In the genomic region with DNA sequence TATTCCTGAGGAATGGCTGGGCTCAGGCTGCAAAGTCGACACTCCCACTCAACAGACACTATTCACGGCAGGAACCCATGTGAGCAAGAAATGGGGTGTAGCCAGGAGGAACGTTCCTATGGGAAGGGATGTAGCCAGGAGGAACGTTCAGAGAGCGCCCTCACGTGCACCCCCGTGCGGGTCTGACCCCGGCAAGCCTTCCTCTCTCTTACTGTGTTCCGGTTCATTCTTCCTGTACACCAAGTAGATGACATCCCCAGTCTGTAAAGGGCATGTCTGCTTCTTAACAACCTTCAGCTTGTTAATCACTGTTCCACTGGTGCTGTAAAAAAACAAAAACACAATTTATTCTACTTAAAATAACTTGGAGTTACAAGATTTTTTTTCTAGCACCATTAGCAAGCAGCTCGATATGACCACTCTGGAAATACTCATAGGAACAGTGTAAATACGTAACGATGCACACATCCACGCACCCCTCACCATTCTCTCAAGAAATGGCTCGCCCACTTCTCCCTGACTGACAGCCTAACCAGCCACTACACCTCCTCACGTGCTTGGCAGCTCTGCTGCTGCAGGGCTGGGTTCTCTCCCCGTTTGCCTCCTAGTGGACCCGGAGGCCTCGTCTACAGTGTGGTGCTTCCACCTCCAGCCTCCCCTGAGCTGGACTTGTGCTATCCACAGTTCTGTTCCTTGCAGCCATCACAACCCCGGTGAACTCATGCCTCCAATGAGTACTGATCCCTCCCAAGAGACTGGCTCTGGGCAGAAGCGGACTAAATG, we compare ENCODE assay signal across 22 cellular contexts. TPM values are rescaled to one million over a fixed set of nuclear protein-coding genes. Genes with fewer than 3 reads are reported as not detected.
DNase-seq lines count a peak whose midpoint lies in the region; ATAC-seq, FAIRE-seq and TF ChIP-seq lines count a peak whose summit lies in the region.
"Had no signal": no experiment of that assay in that cellular context is flagged by ENCODE, and none has a peak within 500 bp of the region (broad histone marks: within the 10 kb centered on the region; RNA-seq: fewer than 3 reads in every experiment).

No MANE protein-coding gene starts in this region.

- H4K91ac ChIP-seq in trophoblast cell (ENCODE audit: low read depth, low read length): no peak overlapping the region

- no peaks in the 10 kb centered on the region for H4K20me1 ChIP-seq in GM12878 (ENCODE audit: control insufficient read depth, insufficient read depth)

- POLR2A ChIA-PET in activated CD4-positive, alpha-beta T cell treated with anti-CD3 and anti-CD28 coated beads for 36 hours (lab: Charles Lee): no interaction called here
- POLR2A ChIA-PET in Panc1 (lab: Charles Lee) (no interaction called here), GM12878 (lab: Charles Lee) (interaction anchor here (1.6 kb wide), 1 partner anchor 12 kb away, joined by 3 read pairs; no protein-coding TSS in a partner anchor)

- DNase-seq in activated CD4-positive, alpha-beta T cell treated with anti-CD3 and anti-CD28 coated beads for 36 hours: no peak
- DNase-seq in activated CD4-positive, alpha-beta T cell treated with anti-CD3 and anti-CD28 coated beads, Interleukin-2, amount 50 U/mL, for 48 hours: no peak
- no peak for DNase-seq in Panc1 (ENCODE audit: low read depth, low spot score)
- DNase-seq in GM12878 (ENCODE audit: low read depth, low spot score): no peak
- DNase-seq in trophoblast cell: no peak
- no peak for DNase-seq in AG20443 (ENCODE audit: low spot score)
- no peak for DNase-seq in gastrocnemius medialis
- DNase-seq: body of pancreas, DMS 273 treated with DMSO at 0.1 percent for 48 hours, islet precursor cell, lower lobe of right lung, NCI-H1417 treated with DMSO at 0.1 percent for 48 hours, NCI-H2171 treated with DMSO at 0.1 percent for 48 hours, NCI-H526 treated with DMSO at 0.1 percent for 48 hours, SW 1271 had no signal

- H3K4me2 ChIP-seq in GM12878 (ENCODE audit: control insufficient read depth, insufficient read depth): no peak overlapping the region
- H3K4me2 ChIP-seq in trophoblast cell (ENCODE audit: low read length): no peak overlapping the region
- H3K4me2 ChIP-seq: hepatocyte had no signal

- H2BK120ac ChIP-seq in trophoblast cell (ENCODE audit: insufficient read depth, low read length, poor library complexity): no peak overlapping the region

- no peak overlapping the region for H3K23ac ChIP-seq in trophoblast cell (ENCODE audit: low read length)

- no peaks in the 10 kb centered on the region for H3K79me1 ChIP-seq in trophoblast cell (ENCODE audit: low read length)

- H2BK5ac ChIP-seq in trophoblast cell (ENCODE audit: low read depth, low read length, poor library complexity): no peak overlapping the region

- H3K27me3 ChIP-seq in Panc1 (ENCODE audit: control insufficient read depth, insufficient read depth, low read length) (no peaks in the 10 kb centered on the region), GM12878 (replicated peaks in 1 of 2; ENCODE audit: control insufficient read depth in 2 of 2, insufficient read depth in 2 of 2, low read length in 1 of 2) (no peaks in the 10 kb centered on the region), trophoblast cell (ENCODE audit: insufficient read depth, low read length) (no peaks in the 10 kb centered on the region), gastrocnemius medialis (no peaks in the 10 kb centered on the region)
- H3K27me3 ChIP-seq: body of pancreas, hepatocyte, pancreas had no signal

- WGBS in GM12878 (ENCODE audit: insufficient coverage, insufficient replicate concordance, low lambda C conversion rate, missing lambda C conversion rate): 96% methylated on average over 21 of the region's 21 CpGs
- no CpG with 5 or more reads among the region's 21 CpGs for WGBS in trophoblast cell (ENCODE audit: extremely low coverage, insufficient coverage, insufficient read length)

- in situ Hi-C loops in Panc1 (cut with HindIII; ENCODE audit: low pct_unique_long_range_greater_than_20kb, low sequenced_read_pairs): no loop called here
- in situ Hi-C loops in GM12878 (cut with MboI): no loop called here
- in situ Hi-C loops in gastrocnemius medialis (cut with MboI; ENCODE audit: low sequenced_read_pairs in 4 of 4): no loop called here

- H3K9me3 Mint-ChIP-seq in activated CD4-positive, alpha-beta T cell treated with anti-CD3 and anti-CD28 coated beads for 36 hours (ENCODE audit: low read depth): no peaks in the 10 kb centered on the region

- no peak for TF ChIP-seq CTCF in Panc1 (IDR thresholded peaks at IDR 0.05)
- TF ChIP-seq CTCF in GM12878 (IDR thresholded peaks at IDR 0.05 in 2 of 3, conservative IDR thresholded peaks at IDR 0.05 in 1 of 3; ENCODE audit: control insufficient read depth in 2 of 3, extremely low read depth in 1 of 3, insufficient read depth in 1 of 3, low read depth in 3 of 3, low read length in 3 of 3): no peak
- no peak for TF ChIP-seq CTCF in gastrocnemius medialis (IDR thresholded peaks at IDR 0.05 in 4 of 5, conservative IDR thresholded peaks at IDR 0.05 in 1 of 5)

- SMC1A ChIA-PET in GM12878 (lab: Charles Lee; ENCODE audit: uncharacterized antibody, unreplicated experiment): interaction anchor here (0.9 kb wide), 1 partner anchor 72 kb away, joined by 3 read pairs; no protein-coding TSS in a partner anchor

- no peak overlapping the region for H2AK5ac ChIP-seq in trophoblast cell (ENCODE audit: low read length)

- no peak overlapping the region for H3K4me3 ChIP-seq in Panc1 (ENCODE audit: low read depth in 2 of 2, low read length in 2 of 2)
- no peak overlapping the region for H3K4me3 ChIP-seq in GM12878
- no peak overlapping the region for H3K4me3 ChIP-seq in trophoblast cell (ENCODE audit: low read depth, low read length)
- no peak overlapping the region for H3K4me3 ChIP-seq in gastrocnemius medialis
- H3K4me3 ChIP-seq: body of pancreas, coronary artery, hepatocyte, lower lobe of right lung, pancreas had no signal

- peaks cover 25% of the 10 kb centered on the region for H3K4me1 Mint-ChIP-seq in activated CD4-positive, alpha-beta T cell treated with anti-CD3 and anti-CD28 coated beads for 36 hours

- RAD21 ChIA-PET in GM12878 (lab: Charles Lee; ENCODE audit: unreplicated experiment): no interaction called here

- no peak for TF ChIP-seq RAD21 in GM12878 (IDR thresholded peaks at IDR 0.05; ENCODE audit: insufficient read depth, low read depth, low read length)

- H3K9me3 ChIP-seq in Panc1 (ENCODE audit: control insufficient read depth, insufficient read depth, low read depth, low read length): no peaks in the 10 kb centered on the region
- no peaks in the 10 kb centered on the region; the same call in 2 of the 3 replicates for H3K9me3 ChIP-seq in GM12878 (replicated peaks; ENCODE audit: control insufficient read depth, insufficient read depth, low read length)
- H3K9me3 ChIP-seq in trophoblast cell (ENCODE audit: insufficient read depth, low read depth, low read length): no peaks in the 10 kb centered on the region
- no peaks in the 10 kb centered on the region for H3K9me3 ChIP-seq in gastrocnemius medialis
- H3K9me3 ChIP-seq: body of pancreas, lower lobe of right lung, pancreas had no signal

- CTCF ChIA-PET in activated CD4-positive, alpha-beta T cell treated with anti-CD3 and anti-CD28 coated beads for 36 hours (lab: Charles Lee): interaction anchor here (0.7 kb wide), 1 partner anchor 49 kb away, joined by 3 read pairs; no protein-coding TSS in a partner anchor
- CTCF ChIA-PET in Panc1 (lab: Charles Lee) (no interaction called here), GM12878 (lab: Yijun Ruan, JAX) (no interaction called here)

- ATAC-seq in activated CD4-positive, alpha-beta T cell treated with anti-CD3 and anti-CD28 coated beads for 36 hours: peak; percentile 36
- ATAC-seq in Panc1 (no peak), GM12878 (no peak), GM19397 (IDR thresholded peaks at IDR 0.05; ENCODE audit: unreplicated experiment) (no peak), gastrocnemius medialis (no peak)
- ATAC-seq: body of pancreas, HepG2, pancreas, sciatic nerve had no signal

- no peaks in the 10 kb centered on the region for H3K27me3 Mint-ChIP-seq in activated CD4-positive, alpha-beta T cell treated with anti-CD3 and anti-CD28 coated beads for 36 hours

- H3K79me2 ChIP-seq in GM12878 (ENCODE audit: control insufficient read depth, insufficient read depth, low read length) (no peaks in the 10 kb centered on the region), trophoblast cell (ENCODE audit: control insufficient read depth, insufficient read depth, low read length, poor library complexity) (no peaks in the 10 kb centered on the region)
- H3K79me2 ChIP-seq: hepatocyte had no signal

- no peak overlapping the region for H4K8ac ChIP-seq in trophoblast cell (ENCODE audit: low read depth, low read length)

- no peak for TF ChIP-seq POLR2A in GM12878 (IDR thresholded peaks at IDR 0.05; ENCODE audit: low read depth, low read length)
- TF ChIP-seq POLR2A in gastrocnemius medialis (IDR thresholded peaks at IDR 0.05): no peak

- H3K36me3 ChIP-seq in Panc1 (ENCODE audit: control insufficient read depth, insufficient read depth, low read length) (peaks cover 11% of the 10 kb centered on the region), GM12878 (ENCODE audit: control insufficient read depth in 2 of 2, insufficient read depth in 2 of 2, low read length in 1 of 2) (peaks cover 32% of the 10 kb centered on the region in 2 experiments), trophoblast cell (ENCODE audit: control insufficient read depth in 1 of 2, insufficient read depth in 2 of 2, low read length in 2 of 2) (peaks cover 72 to 76% of the 10 kb centered on the region in 2 experiments), gastrocnemius medialis (peaks cover 0 to 69% of the 10 kb centered on the region in 2 donors)

- H2BK12ac ChIP-seq in trophoblast cell (ENCODE audit: low read length): no peak overlapping the region

- no peak overlapping the region for H4K12ac ChIP-seq in trophoblast cell (ENCODE audit: low read depth, low read length)

- peaks cover 41% of the 10 kb centered on the region for H3K36me3 Mint-ChIP-seq in activated CD4-positive, alpha-beta T cell treated with anti-CD3 and anti-CD28 coated beads for 36 hours (ENCODE audit: low read depth)

- H3K27ac ChIP-seq in Panc1 (ENCODE audit: low read length) (no peak overlapping the region), GM12878 (ENCODE audit: control insufficient read depth, insufficient read depth) (no peak overlapping the region), trophoblast cell (ENCODE audit: low read depth, low read length) (no peak overlapping the region), gastrocnemius medialis (no peak overlapping the region)
- H3K27ac ChIP-seq: body of pancreas, coronary artery, hepatocyte, lower lobe of right lung, pancreas had no signal

- peak overlapping the region; percentile 34 for H3K27ac Mint-ChIP-seq in activated CD4-positive, alpha-beta T cell treated with anti-CD3 and anti-CD28 coated beads for 36 hours

- FAIRE-seq in GM12878 (lab: Jason Lieb, UNC): no peak
- FAIRE-seq: GM19239, HepG2, pancreas had no signal

- no peaks in the 10 kb centered on the region for H3K4me1 ChIP-seq in Panc1 (ENCODE audit: control insufficient read depth, insufficient read depth, low read length)
- H3K4me1 ChIP-seq in GM12878 (ENCODE audit: control insufficient read depth, insufficient read depth, low read length): no peaks in the 10 kb centered on the region
- peaks cover 2 to 3% of the 10 kb centered on the region in 2 experiments for H3K4me1 ChIP-seq in trophoblast cell (ENCODE audit: control insufficient read depth in 1 of 2, insufficient read depth in 2 of 2, low read length in 2 of 2)
- H3K4me1 ChIP-seq in gastrocnemius medialis: no peaks in the 10 kb centered on the region
- H3K4me1 ChIP-seq: body of pancreas, lower lobe of right lung, pancreas had no signal

- intact Hi-C loops in activated CD4-positive, alpha-beta T cell treated with anti-CD3 and anti-CD28 coated beads for 36 hours (cut with DNase I, micrococcal nuclease): no loop called here
- intact Hi-C loops in Panc1 (cut with micrococcal nuclease; ENCODE audit: unreplicated experiment) (no loop called here), GM12878 (cut with micrococcal nuclease; ENCODE audit: unreplicated experiment) (no loop called here), gastrocnemius medialis (cut with DNase I; ENCODE audit: low total_unique reads) (no loop called here)

- BruUV-seq in Panc1 (replicated peaks; lab: Mats Ljungman, UMichigan): TSS peak; percentile 40
- BruUV-seq in GM12878 (replicated peaks; lab: Mats Ljungman, UMichigan): TSS peak; percentile 26

- no peak overlapping the region for H3K4me3 Mint-ChIP-seq in activated CD4-positive, alpha-beta T cell treated with anti-CD3 and anti-CD28 coated beads for 36 hours

- H2AFZ ChIP-seq in GM12878 (ENCODE audit: control insufficient read depth, low read depth, low read length) (no peak overlapping the region), trophoblast cell (ENCODE audit: insufficient read depth, low read length, poor library complexity) (no peak overlapping the region)
- H2AFZ ChIP-seq: hepatocyte had no signal

- no peak overlapping the region for H3K14ac ChIP-seq in trophoblast cell (ENCODE audit: low read length)

- peak overlapping the region; percentile 40 for H3K18ac ChIP-seq in trophoblast cell (ENCODE audit: low read length)

- TF ChIP-seq EP300 in GM12878 (IDR thresholded peaks at IDR 0.05; ENCODE audit: borderline replicate concordance in 1 of 2, control insufficient read depth in 1 of 2, low read depth in 2 of 2, low read length in 2 of 2): no peak

- no peak overlapping the region for H3K4ac ChIP-seq in trophoblast cell (ENCODE audit: low read depth, low read length)

- H3K9ac ChIP-seq in GM12878 (ENCODE audit: control insufficient read depth, insufficient read depth, low read length) (no peak overlapping the region), trophoblast cell (ENCODE audit: low read length) (no peak overlapping the region)

RNA-seq across cellular contexts. Expression of a gene that starts 15.1 kb away (rescaled TPM):
- 10 to 100 TPM; 36.5 to 36.8 TPM for total RNA-seq in activated CD4-positive, alpha-beta T cell treated with anti-CD3 and anti-CD28 coated beads for 36 hours
- 74.0 TPM for total RNA-seq in Panc1 (2021; ENCODE audit: unreplicated experiment)
- polyA plus RNA-seq in Panc1 (2012; ENCODE audit: insufficient read length): 54.0 TPM
- total RNA-seq in GM12878 (2013; cell fraction: nucleolus; rRNA removed): 140 and 141 TPM in 2 replicates
- total RNA-seq in GM12878 (2014; rRNA removed): 33.6 and 42.0 TPM in 2 replicates
- total RNA-seq in GM12878 (2014; rRNA removed; fragmentation: Illumina TruSeq; extraction: Trizol): 26.3 and 28.8 TPM in 2 replicates
- 40.9 and 43.4 TPM in 2 replicates for total RNA-seq in GM12878 (2021)
- 21.5 TPM for polyA plus RNA-seq in GM12878 (2011; ENCODE audit: low read depth)
- polyA plus RNA-seq in GM12878 (2011; rRNA removed): 49.4 and 50.1 TPM in 2 replicates
- 51.2 and 54.2 TPM in 2 replicates for polyA plus RNA-seq in GM12878 (2011; cell fraction: cytosol; rRNA removed)
- polyA plus RNA-seq in GM12878 (2011; cell fraction: nucleus; rRNA removed): 101 and 133 TPM in 2 replicates
- 25.6 and 31.4 TPM in 2 replicates for polyA plus RNA-seq in GM12878 (2012)
- polyA plus RNA-seq in GM12878 (2014; fragmentation: Illumina TruSeq; extraction: Trizol): 30.8 and 40.0 TPM in 2 replicates
- polyA plus RNA-seq in GM12878 (2014; fragmentation: Nextera tagmentation; extraction: Ambion mirVana): 1 to 10 TPM; 1.1 to 2.1 TPM
- polyA plus RNA-seq in GM12878 (2014; rRNA removed): 45.1 and 47.3 TPM in 2 replicates
- polyA plus RNA-seq in GM12878 (2016; fragmentation: Nextera tagmentation; extraction: Ambion mirVana): 10 to 100 TPM; 21.1 to 23.7 TPM
- 68.3 and 97.3 TPM in 2 replicates for polyA minus RNA-seq in GM12878 (2011; rRNA and poly(A)+ RNA removed)
- 19.2 and 20.4 TPM in 2 replicates for polyA minus RNA-seq in GM12878 (2011; cell fraction: cytosol; rRNA and poly(A)+ RNA removed)
- polyA minus RNA-seq in GM12878 (2011; cell fraction: nucleus; rRNA and poly(A)+ RNA removed): 27.9 and 59.0 TPM in 2 replicates
- polyA plus RNA-seq in trophoblast cell (2013): 35.2 and 35.8 TPM in 2 replicates
- total RNA-seq in gastrocnemius medialis: 10 to 100 TPM; 10.8 to 19.6 (median 12.1) TPM

RNA-seq across cellular contexts. Expression of a gene that starts 43.6 kb away (rescaled TPM):
- 10 to 100 TPM; 36.7 to 38.5 TPM for total RNA-seq in activated CD4-positive, alpha-beta T cell treated with anti-CD3 and anti-CD28 coated beads for 36 hours
- total RNA-seq in Panc1 (2021; ENCODE audit: unreplicated experiment) (61.1 TPM), GM12878 (2014; rRNA removed) (30.5 and 33.2 TPM in 2 replicates), GM12878 (2014; rRNA removed; fragmentation: Illumina TruSeq; extraction: Trizol) (17.4 and 18.6 TPM in 2 replicates), GM12878 (2021) (36.3 and 42.7 TPM in 2 replicates), gastrocnemius medialis (10 to 100 TPM; 30.0 to 50.0 (median 39.6) TPM)
- 39.2 TPM for polyA plus RNA-seq in Panc1 (2012; ENCODE audit: insufficient read length)
- total RNA-seq in GM12878 (2013; cell fraction: nucleolus; rRNA removed): 90.2 and 116 TPM in 2 replicates
- polyA plus RNA-seq in GM12878 (2011; ENCODE audit: low read depth): 8.9 TPM
- polyA plus RNA-seq in GM12878 (2011; rRNA removed) (5.7 and 9.7 TPM in 2 replicates), GM12878 (2014; fragmentation: Illumina TruSeq; extraction: Trizol) (4.6 and 8.3 TPM in 2 replicates), GM12878 (2014; fragmentation: Nextera tagmentation; extraction: Ambion mirVana) (1 to 10 TPM; 2.0 to 3.7 TPM), GM12878 (2014; rRNA removed) (16.0 and 21.5 TPM in 2 replicates), GM12878 (2016; fragmentation: Nextera tagmentation; extraction: Ambion mirVana) (10 to 100 TPM; 14.4 to 16.8 TPM)
- 13.4 and 15.2 TPM in 2 replicates for polyA plus RNA-seq in GM12878 (2011; cell fraction: cytosol; rRNA removed)
- 19.3 and 29.6 TPM in 2 replicates for polyA plus RNA-seq in GM12878 (2011; cell fraction: nucleus; rRNA removed)
- polyA plus RNA-seq in GM12878 (2012): 18.0 and 18.3 TPM in 2 replicates
- 16.6 and 31.5 TPM in 2 replicates for polyA minus RNA-seq in GM12878 (2011; rRNA and poly(A)+ RNA removed)
- polyA minus RNA-seq in GM12878 (2011; cell fraction: cytosol; rRNA and poly(A)+ RNA removed): 17.8 and 21.1 TPM in 2 replicates
- polyA minus RNA-seq in GM12878 (2011; cell fraction: nucleus; rRNA and poly(A)+ RNA removed): 10.0 and 30.3 TPM in 2 replicates
- polyA plus RNA-seq in trophoblast cell (2013): 24.5 and 26.4 TPM in 2 replicates
